In the genomic region with DNA sequence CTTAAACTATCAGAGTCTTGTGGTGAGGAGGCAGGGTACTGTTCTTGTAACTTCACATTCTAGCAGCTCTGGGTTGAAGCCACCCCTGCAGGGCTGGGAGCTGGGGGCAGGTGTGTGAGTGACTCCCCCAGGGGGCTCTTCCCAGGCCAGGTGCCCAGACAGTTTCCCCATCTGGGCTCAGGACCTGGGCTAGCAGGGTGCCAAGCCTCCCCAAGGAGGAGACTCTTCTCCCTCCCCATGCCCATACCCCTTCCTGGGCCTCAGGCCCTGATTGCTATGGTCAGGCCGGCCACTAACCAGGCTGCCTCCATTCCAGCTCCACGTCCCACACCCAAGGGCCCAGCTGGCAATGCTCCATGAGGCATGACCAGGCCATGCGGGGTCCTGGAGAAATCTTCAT, we compare ENCODE assay signal across 14 cellular contexts. TPM values are rescaled to one million over a fixed set of nuclear protein-coding genes. Genes with fewer than 3 reads are reported as not detected.
A peak's percentile ranks its signal among the peaks of the same experiment; 100 is the strongest.
DNase-seq lines count a peak whose midpoint lies in the region; ATAC-seq and TF ChIP-seq lines count a peak whose summit lies in the region.
"Had no signal": no experiment of that assay in that cellular context is flagged by ENCODE, and none has a peak within 500 bp of the region (broad histone marks: within the 10 kb centered on the region; RNA-seq: fewer than 3 reads in every experiment).

No MANE protein-coding gene starts in this region.

- H3K9me2 ChIP-seq in hepatocyte (replicated peaks; ENCODE audit: insufficient read depth), result no peaks in the 10 kb centered on the region

- intact Hi-C loops in esophagus muscularis mucosa (cut with DNase I), result no loop called here

- H3K27me3 ChIP-seq in esophagus muscularis mucosa (peaks cover 0 to 15% (median 0%) of the 10 kb centered on the region in 4 donors), neuronal stem cell (ENCODE audit: control insufficient read depth in 3 of 3, insufficient read depth in 3 of 3, low read depth in 1 of 3, low read length in 3 of 3) (peaks cover 0 to 25% (median 10%) of the 10 kb centered on the region in 3 experiments), hepatocyte (peaks cover 6% of the 10 kb centered on the region)

- H4K91ac ChIP-seq in neuronal stem cell (ENCODE audit: low read depth, low read length, poor library complexity), result no peak overlapping the region

- H3K79me2 ChIP-seq in hepatocyte, result no peaks in the 10 kb centered on the region

- H2BK15ac ChIP-seq in neuronal stem cell (ENCODE audit: low read length), result no peak overlapping the region

- TF ChIP-seq CTCF in esophagus muscularis mucosa (IDR thresholded peaks at IDR 0.05), result no peak
- TF ChIP-seq CTCF in hepatocyte (IDR thresholded peaks at IDR 0.05; ENCODE audit: poor library complexity), result no peak

- H4K20me1 ChIP-seq in hepatocyte (ENCODE audit: insufficient read depth, poor library complexity, severe bottlenecking), result no peaks in the 10 kb centered on the region

- no peaks in the 10 kb centered on the region for H3K36me3 Mint-ChIP-seq in activated CD8-positive, alpha-beta memory T cell treated with anti-CD3 and anti-CD28 coated beads, Interleukin-2, amount 10 ng/mL, durations not matched to agents 7 days and 5 days
- H3K36me3 Mint-ChIP-seq: CD4-positive, CD25-positive, alpha-beta regulatory T cell had no signal

- no peak overlapping the region for H3K4me3 Mint-ChIP-seq in activated CD8-positive, alpha-beta memory T cell treated with anti-CD3 and anti-CD28 coated beads, Interleukin-2, amount 10 ng/mL, durations not matched to agents 7 days and 5 days
- H3K4me3 Mint-ChIP-seq: CD4-positive, CD25-positive, alpha-beta regulatory T cell had no signal

- no peak overlapping the region for H2BK5ac ChIP-seq in neuronal stem cell (ENCODE audit: low read length)

- no peak overlapping the region for H3K9ac ChIP-seq in neuronal stem cell (ENCODE audit: low read depth, low read length, poor library complexity)
- H3K9ac ChIP-seq: BLaER1 treated with 17β-estradiol and CSF1 and Interleukin-3, amounts not matched to agents 10 nM and 100 nM; GM23248 had no signal

- TF ChIP-seq POLR2A in esophagus muscularis mucosa (IDR thresholded peaks at IDR 0.05; ENCODE audit: low read depth), result no peak

- H2AK5ac ChIP-seq in neuronal stem cell (ENCODE audit: low read depth, low read length), result peak overlapping the region; percentile 35

- TF ChIP-seq EP300 in esophagus muscularis mucosa (IDR thresholded peaks at IDR 0.05), result no peak

- no peaks in the 10 kb centered on the region for H3K9me3 ChIP-seq in esophagus muscularis mucosa
- no peaks in the 10 kb centered on the region for H3K9me3 ChIP-seq in neuronal stem cell (replicated peaks in 1 of 2; ENCODE audit: control insufficient read depth in 2 of 2, insufficient read depth in 1 of 2, low read depth in 1 of 2, low read length in 2 of 2)
- no peaks in the 10 kb centered on the region for H3K9me3 ChIP-seq in hepatocyte (ENCODE audit: low read depth)
- H3K9me3 ChIP-seq: BLaER1 treated with 17β-estradiol and CSF1 and Interleukin-3, amounts not matched to agents 10 nM and 100 nM had no signal

- no peak overlapping the region for H3K14ac ChIP-seq in neuronal stem cell (ENCODE audit: low read length)

- no peak overlapping the region for H3K27ac Mint-ChIP-seq in activated CD8-positive, alpha-beta memory T cell treated with anti-CD3 and anti-CD28 coated beads, Interleukin-2, amount 10 ng/mL, durations not matched to agents 7 days and 5 days
- H3K27ac Mint-ChIP-seq: CD4-positive, CD25-positive, alpha-beta regulatory T cell had no signal

- ATAC-seq in activated CD8-positive, alpha-beta memory T cell treated with anti-CD3 and anti-CD28 coated beads, Interleukin-2, amount 10 ng/mL, durations not matched to agents 7 days and 5 days, result no peak
- no peak for ATAC-seq in HG02840 (IDR thresholded peaks at IDR 0.05; ENCODE audit: low FRiP score, unreplicated experiment)
- ATAC-seq: HCT116 had no signal

- H2BK120ac ChIP-seq in neuronal stem cell (ENCODE audit: low read depth, low read length), result no peak overlapping the region

- no peak overlapping the region for H3K4ac ChIP-seq in neuronal stem cell (ENCODE audit: low read length)

- H3K4me3 ChIP-seq in esophagus muscularis mucosa (no peak overlapping the region), neuronal stem cell (ENCODE audit: low read length in 2 of 2) (no peak overlapping the region), hepatocyte (no peak overlapping the region)
- H3K4me3 ChIP-seq: BLaER1 treated with 17β-estradiol and CSF1 and Interleukin-3, amounts not matched to agents 10 nM and 100 nM; GM23248 had no signal

- H3K18ac ChIP-seq in neuronal stem cell (ENCODE audit: low read length), result peak overlapping the region; percentile 25

- H3K36me3 ChIP-seq in esophagus muscularis mucosa (no peaks in the 10 kb centered on the region), neuronal stem cell (replicated peaks in 1 of 2; ENCODE audit: control insufficient read depth in 2 of 2, insufficient read depth in 2 of 2, low read length in 2 of 2) (no peaks in the 10 kb centered on the region), hepatocyte (replicated peaks; ENCODE audit: insufficient read depth, low read depth) (no peaks in the 10 kb centered on the region)
- H3K36me3 ChIP-seq: BLaER1 treated with 17β-estradiol and CSF1 and Interleukin-3, amounts not matched to agents 10 nM and 100 nM had no signal

- peak overlapping the region; percentile 47 for H3K23ac ChIP-seq in neuronal stem cell (ENCODE audit: low read depth, low read length, poor library complexity)

- H3K4me2 ChIP-seq in neuronal stem cell (ENCODE audit: insufficient read depth, low read length, poor library complexity, severe bottlenecking) (no peak overlapping the region), hepatocyte (no peak overlapping the region)

- WGBS in esophagus muscularis mucosa, result 83% methylated on average over 3 of the region's 3 CpGs
- no CpG with 5 or more reads among the region's 3 CpGs for WGBS in neuronal stem cell (ENCODE audit: extremely low coverage in 2 of 2, insufficient read length in 2 of 2, insufficient replicate concordance in 1 of 2), 2 donors
- WGBS in hepatocyte (ENCODE audit: low lambda C conversion rate, missing lambda C conversion rate), result 90% methylated on average over 3 of the region's 3 CpGs

- no peaks in the 10 kb centered on the region for H3K9me3 Mint-ChIP-seq in activated CD8-positive, alpha-beta memory T cell treated with anti-CD3 and anti-CD28 coated beads, Interleukin-2, amount 10 ng/mL, durations not matched to agents 7 days and 5 days (ENCODE audit: low read depth)

- CTCF ChIA-PET in activated CD8-positive, alpha-beta memory T cell treated with anti-CD3 and anti-CD28 coated beads, Interleukin-2, amount 10 ng/mL, durations not matched to agents 7 days and 5 days (lab: Charles Lee), result interaction anchor here (1.8 kb wide), 1 partner anchor 866 kb away, joined by 6 read pairs; no protein-coding TSS in a partner anchor

- no peaks in the 10 kb centered on the region for H3K4me1 Mint-ChIP-seq in activated CD8-positive, alpha-beta memory T cell treated with anti-CD3 and anti-CD28 coated beads, Interleukin-2, amount 10 ng/mL, durations not matched to agents 7 days and 5 days

- H2AFZ ChIP-seq in neuronal stem cell (ENCODE audit: low read length), result no peak overlapping the region
- no peak overlapping the region for H2AFZ ChIP-seq in hepatocyte
- H2AFZ ChIP-seq: GM23248 had no signal

- DNase-seq in activated CD8-positive, alpha-beta memory T cell treated with anti-CD3 and anti-CD28 coated beads, Interleukin-2, amount 10 ng/mL, durations not matched to agents 7 days and 5 days, result peak; percentile 14
- no peak for DNase-seq in activated CD8-positive, alpha-beta memory T cell treated with anti-CD3 and anti-CD28 coated beads, Interleukin-2, amount 50 U/mL, for 4 hours
- peak; percentile 80 for DNase-seq in esophagus muscularis mucosa (ENCODE audit: extremely low spot score)
- DNase-seq in neuronal stem cell (ENCODE audit: low spot score), result no peak
- no peak for DNase-seq in hepatocyte (ENCODE audit: low spot score)
- no peak for DNase-seq in hippocampal formation (lab: John Stamatoyannopoulos, UW)
- DNase-seq: 8988T; CD4-positive, CD25-positive, alpha-beta regulatory T cell; DMS 273 treated with DMSO at 0.1 percent for 48 hours; GM23248; IMR-90 had no signal

- H3K4me1 ChIP-seq in esophagus muscularis mucosa (peaks cover 5 to 9% (median 7%) of the 10 kb centered on the region in 4 donors), neuronal stem cell (ENCODE audit: control insufficient read depth in 2 of 2, insufficient read depth in 1 of 2, low read depth in 1 of 2, low read length in 2 of 2) (peaks cover 21 to 39% of the 10 kb centered on the region in 2 donors), hepatocyte (ENCODE audit: insufficient read depth) (peaks cover 7% of the 10 kb centered on the region)

- H3K27ac ChIP-seq in esophagus muscularis mucosa (replicated peaks in 1 of 4) (no peak overlapping the region), neuronal stem cell (replicated peaks; ENCODE audit: low read length) (no peak overlapping the region), hepatocyte (no peak overlapping the region)
- H3K27ac ChIP-seq: BLaER1 treated with 17β-estradiol and CSF1 and Interleukin-3, amounts not matched to agents 10 nM and 100 nM; GM23248 had no signal

- H3K27me3 Mint-ChIP-seq in activated CD8-positive, alpha-beta memory T cell treated with anti-CD3 and anti-CD28 coated beads, Interleukin-2, amount 10 ng/mL, durations not matched to agents 7 days and 5 days, result peaks cover 18% of the 10 kb centered on the region

- H3K79me1 ChIP-seq in neuronal stem cell (ENCODE audit: low read depth, low read length), result no peaks in the 10 kb centered on the region

- H2BK12ac ChIP-seq in neuronal stem cell (ENCODE audit: low read length), result peak overlapping the region; percentile 79

- no peak overlapping the region for H4K8ac ChIP-seq in neuronal stem cell (ENCODE audit: low read depth, low read length)

RNA-seq across cellular contexts. Expression of a gene that starts 22.0 kb away (rescaled TPM):
- 1 to 10 TPM; 7.7 to 9.0 TPM for total RNA-seq in activated CD8-positive, alpha-beta memory T cell treated with anti-CD3 and anti-CD28 coated beads, Interleukin-2, amount 10 ng/mL, durations not matched to agents 7 days and 5 days
- 10 to 100 TPM; 10.3 to 13.4 (median 12.1) TPM for total RNA-seq in esophagus muscularis mucosa
- 38.4 TPM for polyA plus RNA-seq in neuronal stem cell (2013, experiment 1 of 2)
- polyA plus RNA-seq in neuronal stem cell (2013, experiment 2 of 2), result 38.2 TPM
- 9.6 and 13.8 TPM in 2 replicates for total RNA-seq in hepatocyte
- 19.7 and 20.6 TPM in 2 replicates for polyA plus RNA-seq in hepatocyte

RNA-seq across cellular contexts. Expression of a gene that starts 27.1 kb away (rescaled TPM):
- total RNA-seq in activated CD8-positive, alpha-beta memory T cell treated with anti-CD3 and anti-CD28 coated beads, Interleukin-2, amount 10 ng/mL, durations not matched to agents 7 days and 5 days, result 1 to 10 TPM in 1 of 2 experiments, under 1 TPM in 1; 0.50 to 1.6 TPM
- 10 to 100 TPM; 12.8 to 23.7 (median 18.7) TPM for total RNA-seq in esophagus muscularis mucosa
- polyA plus RNA-seq in neuronal stem cell (2013, experiment 1 of 2), result 12.6 TPM
- polyA plus RNA-seq in neuronal stem cell (2013, experiment 2 of 2), result 12.6 TPM
- total RNA-seq in hepatocyte, result 11.1 and 13.1 TPM in 2 replicates
- 9.3 and 10.4 TPM in 2 replicates for polyA plus RNA-seq in hepatocyte

Comparison
In these comparisons a context has a peak if more than half of its experiments do, and no peak if none do; other contexts are left out.
1. DNase-seq: peak in activated CD8-positive, alpha-beta memory T cell treated with anti-CD3 and anti-CD28 coated beads, Interleukin-2, amount 10 ng/mL, durations not matched to agents 7 days and 5 days (single experiment) and esophagus muscularis mucosa (single experiment); none in activated CD8-positive, alpha-beta memory T cell treated with anti-CD3 and anti-CD28 coated beads, Interleukin-2, amount 50 U/mL, for 4 hours (single experiment), neuronal stem cell (single experiment), hepatocyte (single experiment) and hippocampal formation (0 of 2).